In the genomic region with DNA sequence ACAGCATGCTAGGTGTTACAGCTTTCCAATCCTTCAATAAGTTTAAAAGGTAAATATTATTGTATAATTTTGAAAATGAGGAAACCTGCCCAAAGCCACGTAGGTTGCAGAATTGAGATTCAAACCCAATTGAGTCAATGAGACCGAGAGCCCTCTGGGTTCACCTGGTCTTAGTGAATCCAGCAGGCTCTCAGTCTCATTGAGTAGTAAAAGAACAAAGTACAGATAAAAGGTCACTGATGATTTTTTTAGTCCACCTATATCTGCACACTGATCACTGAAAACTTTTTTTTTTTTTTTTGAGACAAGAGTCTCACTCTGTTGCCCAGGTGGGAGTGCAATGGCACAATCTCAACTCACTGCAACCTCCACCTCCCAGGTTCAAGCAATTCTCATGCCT, we compare ENCODE assay signal across 28 cellular contexts.
"Had no signal": no experiment of that assay in that cellular context is flagged by ENCODE, and none has a peak within 500 bp of the region (broad histone marks: within the 10 kb centered on the region; RNA-seq: fewer than 3 reads in every experiment).

No MANE protein-coding gene starts in this region.

- H3K4me1 ChIP-seq: foreskin keratinocyte had no signal

- H3K4me3 Mint-ChIP-seq: central memory CD8-positive, alpha-beta T cell; dendritic cell treated with granulocyte-macrophage colony-stimulating factor and Interleukin-4, amounts not matched to agents 40 ng/mL and 50 ng/mL, for 4 days; mesothelial cell of epicardium; naive B cell; natural killer cell treated with Interleukin-12 subunit alpha and Interleukin-12 subunit beta and Interleukin-15 and Interleukin-18, amount 100 ng/mL, for 72 hours; neural progenitor cell; stimulated activated naive CD8-positive, alpha-beta T cell treated with anti-CD3 and anti-CD28 coated beads, Interleukin-15, amount 100 ng/mL, for 72 hours had no signal

- H3K27me3 ChIP-seq: colonic mucosa, esophagus muscularis mucosa, foreskin keratinocyte, gastroesophageal sphincter, heart left ventricle, neural progenitor cell, testis, transverse colon, upper lobe of right lung, uterus had no signal

- H3K4me3 ChIP-seq: colonic mucosa, esophagus muscularis mucosa, gastroesophageal sphincter, heart left ventricle, mucosa of descending colon, neural progenitor cell, psoas muscle, skin epidermis, testis, transverse colon, upper lobe of right lung, uterus had no signal

- DNase-seq: colonic mucosa; effector memory CD4-positive, alpha-beta T cell; foreskin keratinocyte; heart left ventricle; hippocampal formation; left cardiac atrium; mesenchymal stem cell; mucosa of descending colon; naive B cell; psoas muscle; right cardiac atrium; stimulated activated CD4-positive, alpha-beta T cell treated with anti-CD3 and anti-CD28 coated beads, Interleukin-15, amount 100 ng/mL, for 24 hours; stimulated activated CD4-positive, alpha-beta T cell treated with anti-CD3 and anti-CD28 coated beads, Interleukin-4, amount 100 ng/mL, for 1 hour; stimulated activated CD8-positive, alpha-beta memory T cell treated with anti-CD3 and anti-CD28 coated beads, Interleukin-4, amount 100 ng/mL, for 48 hours; stimulated activated naive CD4-positive, alpha-beta T cell; stimulated activated naive CD8-positive, alpha-beta T cell treated with anti-CD3 and anti-CD28 coated beads, Interleukin-15, amount 100 ng/mL, for 72 hours; testis; transverse colon; upper lobe of right lung; uterus had no signal

- H3K4me1 Mint-ChIP-seq: central memory CD8-positive, alpha-beta T cell had no signal

- H3K27ac ChIP-seq: colonic mucosa, esophagus muscularis mucosa, foreskin keratinocyte, gastroesophageal sphincter, neural progenitor cell, psoas muscle, skin epidermis, testis, upper lobe of right lung had no signal

- H3K36me3 ChIP-seq: colonic mucosa, esophagus muscularis mucosa, gastroesophageal sphincter, heart left ventricle, neural progenitor cell, transverse colon, upper lobe of right lung, uterus had no signal

- H3K9me3 Mint-ChIP-seq: central memory CD8-positive, alpha-beta T cell; dendritic cell treated with granulocyte-macrophage colony-stimulating factor and Interleukin-4, amounts not matched to agents 40 ng/mL and 50 ng/mL, for 4 days; mesothelial cell of epicardium; naive B cell; natural killer cell treated with Interleukin-12 subunit alpha and Interleukin-12 subunit beta and Interleukin-15 and Interleukin-18, amount 100 ng/mL, for 72 hours; neural progenitor cell; stimulated activated naive CD8-positive, alpha-beta T cell treated with anti-CD3 and anti-CD28 coated beads, Interleukin-15, amount 100 ng/mL, for 72 hours had no signal

- H3K9me3 ChIP-seq: colonic mucosa, esophagus muscularis mucosa, gastroesophageal sphincter, heart left ventricle, mucosa of descending colon, psoas muscle, testis, transverse colon, upper lobe of right lung, uterus had no signal

- H3K27me3 Mint-ChIP-seq: central memory CD8-positive, alpha-beta T cell; naive B cell; stimulated activated naive CD8-positive, alpha-beta T cell treated with anti-CD3 and anti-CD28 coated beads, Interleukin-15, amount 100 ng/mL, for 72 hours had no signal

- ATAC-seq: foreskin keratinocyte; gastroesophageal sphincter; heart left ventricle; left cardiac atrium; mucosa of descending colon; natural killer cell treated with Interleukin-12 subunit alpha and Interleukin-12 subunit beta and Interleukin-15 and Interleukin-18, amount 100 ng/mL, for 72 hours; psoas muscle; right cardiac atrium; stimulated activated naive CD8-positive, alpha-beta T cell treated with anti-CD3 and anti-CD28 coated beads, Interleukin-15, amount 100 ng/mL, for 72 hours; upper lobe of right lung had no signal

- H3K27ac Mint-ChIP-seq: dendritic cell treated with granulocyte-macrophage colony-stimulating factor and Interleukin-4, amounts not matched to agents 40 ng/mL and 50 ng/mL, for 4 days; natural killer cell treated with Interleukin-12 subunit alpha and Interleukin-12 subunit beta and Interleukin-15 and Interleukin-18, amount 100 ng/mL, for 72 hours; neural progenitor cell; stimulated activated naive CD8-positive, alpha-beta T cell treated with anti-CD3 and anti-CD28 coated beads, Interleukin-15, amount 100 ng/mL, for 72 hours had no signal

- H3K36me3 Mint-ChIP-seq: mesothelial cell of epicardium; naive B cell; natural killer cell treated with Interleukin-12 subunit alpha and Interleukin-12 subunit beta and Interleukin-15 and Interleukin-18, amount 100 ng/mL, for 72 hours; neural progenitor cell had no signal
